In the genomic region with DNA sequence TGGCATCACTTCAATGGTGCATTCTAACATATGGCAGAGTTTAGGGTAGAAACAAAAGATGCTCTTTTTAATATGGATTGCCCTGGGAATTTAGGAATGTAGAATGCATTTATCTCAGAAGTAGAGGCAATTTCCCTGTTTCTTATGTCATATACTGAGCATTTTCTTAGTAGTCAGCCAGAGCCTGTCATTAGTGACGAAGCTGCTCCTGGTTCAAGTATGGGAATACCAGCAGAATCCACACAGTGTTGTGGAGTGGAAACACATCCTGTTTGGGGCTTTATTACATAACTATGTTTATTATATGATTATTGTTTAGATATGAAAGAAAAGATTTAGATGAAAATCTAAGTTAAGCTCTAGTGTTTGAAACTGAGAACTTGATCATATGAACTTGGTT, we compare ENCODE assay signal across 19 cellular contexts. TPM values are rescaled to one million over a fixed set of nuclear protein-coding genes. Genes with fewer than 3 reads are reported as not detected.
A peak's percentile ranks its signal among the peaks of the same experiment; 100 is the strongest.
DNase-seq lines count a peak whose midpoint lies in the region; ATAC-seq and TF ChIP-seq lines count a peak whose summit lies in the region.
"Had no signal": no experiment of that assay in that cellular context is flagged by ENCODE, and none has a peak within 500 bp of the region (broad histone marks: within the 10 kb centered on the region; RNA-seq: fewer than 3 reads in every experiment).

No MANE protein-coding gene starts in this region.

- 87 to 92% (median 88%) methylated on average over 1 of the region's 1 CpG for WGBS in stomach, 5 donors
- WGBS in mesenchymal stem cell: 100% methylated on average over 1 of the region's 1 CpG

- peaks cover 13% of the 10 kb centered on the region for H3K79me2 ChIP-seq in GM23338 (replicated peaks; ENCODE audit: insufficient read depth)

- H4K20me1 ChIP-seq in GM23338 (replicated peaks; ENCODE audit: insufficient read depth): no peaks in the 10 kb centered on the region

- H3K23ac ChIP-seq in mesenchymal stem cell (ENCODE audit: low read length in 2 of 2): no peak overlapping the region

- TF ChIP-seq EP300 in stomach (IDR thresholded peaks at IDR 0.05): no peak

- H3K9me3 ChIP-seq in stomach: no peaks in the 10 kb centered on the region
- H3K9me3 ChIP-seq in mesenchymal stem cell (ENCODE audit: control insufficient read depth, low read length): no peaks in the 10 kb centered on the region
- H3K9me3 ChIP-seq: SK-N-SH had no signal

- TF ChIP-seq CTCF in GM23338 (conservative IDR thresholded peaks at IDR 0.05; ENCODE audit: low read depth in 2 of 2): no peak
- no peak for TF ChIP-seq CTCF in stomach (IDR thresholded peaks at IDR 0.05)
- no peak for TF ChIP-seq CTCF in chondrocyte (IDR thresholded peaks at IDR 0.05)

- H3K4me2 ChIP-seq in GM23338 (peak overlapping the region; percentile 36), mesenchymal stem cell (ENCODE audit: low read length, poor library complexity, severe bottlenecking) (no peak overlapping the region)
- H3K4me2 ChIP-seq: SK-N-SH had no signal

- no peak overlapping the region for H2BK120ac ChIP-seq in mesenchymal stem cell (ENCODE audit: low read depth, low read length)

- H3K4ac ChIP-seq in mesenchymal stem cell (ENCODE audit: low read depth in 1 of 2, low read length in 2 of 2): no peak overlapping the region

- H3K14ac ChIP-seq in mesenchymal stem cell (ENCODE audit: low read length in 2 of 2): no peak overlapping the region

- H3K79me1 ChIP-seq in mesenchymal stem cell (replicated peaks; ENCODE audit: low read length, poor library complexity, severe bottlenecking): peaks cover 9% of the 10 kb centered on the region

- H3K9me2 ChIP-seq in GM23338 (ENCODE audit: insufficient read depth): no peaks in the 10 kb centered on the region
- H3K9me2 ChIP-seq: SK-N-SH had no signal

- H3K36me3 Mint-ChIP-seq in GM23338 (ENCODE audit: low read depth): peaks cover 54% of the 10 kb centered on the region
- H3K36me3 Mint-ChIP-seq in chondrocyte (ENCODE audit: low read depth): peaks cover 31% of the 10 kb centered on the region

- peaks cover 61% of the 10 kb centered on the region for H3K4me1 Mint-ChIP-seq in GM23338
- peaks cover 12% of the 10 kb centered on the region for H3K4me1 Mint-ChIP-seq in chondrocyte (ENCODE audit: low read depth)

- H3K27me3 ChIP-seq in GM23338 (ENCODE audit: insufficient read depth): no peaks in the 10 kb centered on the region
- no peaks in the 10 kb centered on the region for H3K27me3 ChIP-seq in stomach
- no peaks in the 10 kb centered on the region for H3K27me3 ChIP-seq in mesenchymal stem cell (ENCODE audit: control insufficient read depth in 1 of 2, insufficient read depth in 1 of 2, low read length in 2 of 2)

- peak overlapping the region; percentile 96 for H3K27ac ChIP-seq in GM23338 (ENCODE audit: low read depth)
- peak overlapping the region; percentile 81 for H3K27ac ChIP-seq in cingulate gyrus (ENCODE audit: low read depth, low read length)
- H3K27ac ChIP-seq in stomach: peak overlapping the region in 4 of 5 donors; percentile 75 to 81 (median 78)
- H3K27ac ChIP-seq in mesenchymal stem cell (ENCODE audit: low read length, poor library complexity, severe bottlenecking): no peak overlapping the region

- H3K27me3 Mint-ChIP-seq in GM23338 (ENCODE audit: insufficient read depth, low read depth, poor library complexity) (peaks cover 2% of the 10 kb centered on the region), chondrocyte (ENCODE audit: low read depth) (no peaks in the 10 kb centered on the region)
- H3K27me3 Mint-ChIP-seq: CD4-positive, alpha-beta T cell; IgD-negative memory B cell had no signal

- H2BK15ac ChIP-seq in mesenchymal stem cell (ENCODE audit: low read depth, poor library complexity, severe bottlenecking): no peak overlapping the region

- H3F3A ChIP-seq in GM23338 (replicated peaks; ENCODE audit: low read depth): peaks cover 11% of the 10 kb centered on the region; the same call in 1 of the 2 replicates

- TF ChIP-seq POLR2A in stomach (IDR thresholded peaks at IDR 0.05): no peak

- H2BK12ac ChIP-seq in mesenchymal stem cell (ENCODE audit: low read length in 2 of 2): no peak overlapping the region

- DNase-seq in GM23338 (ENCODE audit: low spot score) (no peak), medulla oblongata (ENCODE audit: extremely low spot score) (peak; percentile 9), stomach (no peak), mesenchymal stem cell (no peak), chondrocyte (ENCODE audit: low spot score) (no peak)
- DNase-seq: activated CD4-positive, alpha-beta T cell treated with anti-CD3 and anti-CD28 coated beads for 48 hours; activated T-cell treated with anti-CD3 and anti-CD28 coated beads, Interleukin-2, amount 50 U/mL, for 1 hour; CD4-positive, alpha-beta T cell; NCI-H2081 treated with DMSO at 0.1 percent for 48 hours; NCI-H526 treated with DMSO at 0.1 percent for 48 hours; PC-3; SK-N-SH; small intestine had no signal

- H4K8ac ChIP-seq in mesenchymal stem cell (ENCODE audit: low read length): no peak overlapping the region

- H3K36me3 ChIP-seq in GM23338 (ENCODE audit: insufficient read depth) (peaks cover 19% of the 10 kb centered on the region), stomach (peaks cover 36 to 93% (median 91%) of the 10 kb centered on the region in 4 donors), mesenchymal stem cell (ENCODE audit: control insufficient read depth in 1 of 2, insufficient read depth in 2 of 2, low read depth in 1 of 2, low read length in 2 of 2) (peaks cover 18 to 78% of the 10 kb centered on the region in 2 experiments)

- H2BK5ac ChIP-seq in mesenchymal stem cell (ENCODE audit: low read depth, low read length, poor library complexity, severe bottlenecking): no peak overlapping the region

- H3K4me1 ChIP-seq in GM23338 (ENCODE audit: insufficient read depth) (peaks cover 34% of the 10 kb centered on the region), stomach (peaks cover 13 to 63% (median 41%) of the 10 kb centered on the region in 4 donors), mesenchymal stem cell (ENCODE audit: control insufficient read depth, insufficient read depth, low read depth, low read length) (no peaks in the 10 kb centered on the region)

- intact Hi-C loops in stomach (cut with DNase I; ENCODE audit: low total_unique reads): no loop called here

- H2AFZ ChIP-seq in GM23338 (no peak overlapping the region), mesenchymal stem cell (ENCODE audit: low read depth, low read length) (no peak overlapping the region)

- no peak overlapping the region for H3K9ac ChIP-seq in mesenchymal stem cell (ENCODE audit: low read length)
- H3K9ac ChIP-seq: SK-N-SH had no signal

- H4K91ac ChIP-seq in mesenchymal stem cell (ENCODE audit: low read length): no peak overlapping the region

- ATAC-seq in GM23338: no peak
- no peak for ATAC-seq in HG02798 (IDR thresholded peaks at IDR 0.05; ENCODE audit: poor library complexity, unreplicated experiment)
- no peak for ATAC-seq in GM21528 (IDR thresholded peaks at IDR 0.05; ENCODE audit: low FRiP score, unreplicated experiment)
- ATAC-seq: activated naive CD4-positive, alpha-beta T cell treated with anti-CD3 and anti-CD28 coated beads, Interleukin-2, amount 50 U/mL, for 72 hours; PC-3 had no signal

- H3K4me3 ChIP-seq in GM23338: peak overlapping the region; percentile 2; the same call in 1 of the 2 replicates
- no peak overlapping the region for H3K4me3 ChIP-seq in stomach
- H3K4me3 ChIP-seq in mesenchymal stem cell (ENCODE audit: insufficient read depth in 1 of 2, low read depth in 1 of 2, low read length in 2 of 2): no peak overlapping the region

- no peak overlapping the region for H2AK5ac ChIP-seq in mesenchymal stem cell (ENCODE audit: low read length, severe bottlenecking)

- H3K9me3 Mint-ChIP-seq in GM23338 (no peaks in the 10 kb centered on the region), chondrocyte (ENCODE audit: low read depth) (no peaks in the 10 kb centered on the region)
- H3K9me3 Mint-ChIP-seq: activated naive CD4-positive, alpha-beta T cell treated with anti-CD3 and anti-CD28 coated beads, Interleukin-2, amount 50 U/mL, for 72 hours; CD4-positive, alpha-beta T cell; IgD-negative memory B cell had no signal

- H3K4me3 Mint-ChIP-seq in GM23338 (no peak overlapping the region), chondrocyte (ENCODE audit: unreplicated experiment) (no peak overlapping the region)
- H3K4me3 Mint-ChIP-seq: CD4-positive, alpha-beta T cell; IgD-negative memory B cell had no signal

- H3K18ac ChIP-seq in mesenchymal stem cell (ENCODE audit: low read depth in 1 of 2, low read length in 2 of 2): no peak overlapping the region

- H3K27ac Mint-ChIP-seq in GM23338 (peak overlapping the region; percentile 88), chondrocyte (ENCODE audit: unreplicated experiment) (no peak overlapping the region)
- H3K27ac Mint-ChIP-seq: activated naive CD4-positive, alpha-beta T cell treated with anti-CD3 and anti-CD28 coated beads, Interleukin-2, amount 50 U/mL, for 72 hours; CD4-positive, alpha-beta T cell had no signal

TF ChIP-seq in GM23338, 12 proteins besides CTCF, POLR2A, EP300 and RAD21 (continues in another document):
- TF ChIP-seq POLR2AphosphoS5 (IDR thresholded peaks at IDR 0.05; ENCODE audit: low read depth) (no peak), EZH2 (IDR thresholded peaks at IDR 0.05; ENCODE audit: low read depth, unreplicated experiment) (no peak), EZH2phosphoT487 (IDR thresholded peaks at IDR 0.05; ENCODE audit: unreplicated experiment) (no peak)
- TF ChIP-seq, protein P1, sequence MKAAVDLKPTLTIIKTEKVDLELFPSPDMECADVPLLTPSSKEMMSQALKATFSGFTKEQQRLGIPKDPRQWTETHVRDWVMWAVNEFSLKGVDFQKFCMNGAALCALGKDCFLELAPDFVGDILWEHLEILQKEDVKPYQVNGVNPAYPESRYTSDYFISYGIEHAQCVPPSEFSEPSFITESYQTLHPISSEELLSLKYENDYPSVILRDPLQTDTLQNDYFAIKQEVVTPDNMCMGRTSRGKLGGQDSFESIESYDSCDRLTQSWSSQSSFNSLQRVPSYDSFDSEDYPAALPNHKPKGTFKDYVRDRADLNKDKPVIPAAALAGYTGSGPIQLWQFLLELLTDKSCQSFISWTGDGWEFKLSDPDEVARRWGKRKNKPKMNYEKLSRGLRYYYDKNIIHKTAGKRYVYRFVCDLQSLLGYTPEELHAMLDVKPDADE (IDR thresholded peaks at IDR 0.05): no peak

RNA-seq across cellular contexts. Expression of a gene that starts 12.2 kb away (rescaled TPM):
- total RNA-seq in GM23338 (2014; rRNA removed; shearing (Covaris generic)): 33.7 and 36.9 TPM in 2 replicates
- polyA plus RNA-seq in GM23338 (2016; fragmentation: Nextera tagmentation; extraction: Ambion mirVana) (7.3 and 8.1 TPM in 2 replicates), stomach (10 to 100 TPM in 1 of 3 donors, 1 to 10 TPM in 2; 6.0 to 10.6 (median 6.1) TPM)
- total RNA-seq in stomach (10 to 100 TPM; 12.7 to 81.1 (median 32.2) TPM), chondrocyte (9.7 to 11.0 TPM (median 10.0 TPM) in 3 replicates)
- polyA plus RNA-seq in mesenchymal stem cell (2013, experiment 1 of 2): 8.8 TPM
- 8.8 TPM for polyA plus RNA-seq in mesenchymal stem cell (2013, experiment 2 of 2)

RNA-seq across cellular contexts. Expression of a gene that starts 31.3 kb away (rescaled TPM):
- total RNA-seq in GM23338 (2014; rRNA removed; shearing (Covaris generic)): 29.3 and 32.1 TPM in 2 replicates
- polyA plus RNA-seq in GM23338 (2016; fragmentation: Nextera tagmentation; extraction: Ambion mirVana): 14.7 and 17.6 TPM in 2 replicates
- under 1 TPM in 1 of 5 donors, not detected in 4; 0.18 TPM for total RNA-seq in stomach
- under 1 TPM in 1 of 3 donors, not detected in 2; 0.08 TPM for polyA plus RNA-seq in stomach
- not detected for polyA plus RNA-seq in mesenchymal stem cell (2013, experiment 1 of 2)
- polyA plus RNA-seq in mesenchymal stem cell (2013, experiment 2 of 2): not detected
- 0.13 to 0.30 TPM (median 0.15 TPM) in 3 replicates for total RNA-seq in chondrocyte
- total RNA-seq: activated naive CD4-positive, alpha-beta T cell treated with anti-CD3 and anti-CD28 coated beads, Interleukin-2, amount 50 U/mL, for 72 hours; CD4-positive, alpha-beta T cell; lung microvascular endothelial cell had no signal
- polyA plus RNA-seq: IgD-negative memory B cell, SK-N-SH had no signal

Comparison
In these comparisons a context has a peak if more than half of its experiments do, and no peak if none do; other contexts are left out.
1. RNA of a gene that starts 31.3 kb away (total RNA-seq): 29.3 to 32.1 TPM in GM23338; 0.13 to 0.30 TPM in chondrocyte and 0.18 TPM in stomach; every median in the first group is over 10 times any median in the second.